ENCODE assay signal across 8 cellular contexts in genomic region chr12:109573914-109574244, GRCh38.
DNase-seq lines count a peak whose midpoint lies in the region; ATAC-seq and TF ChIP-seq lines count a peak whose summit lies in the region.

No MANE protein-coding gene starts in this region.

- peaks cover 11% of the 10 kb centered on the region; the same call in 1 of the 2 replicates for H3K36me3 ChIP-seq in SU-DHL-6 (ENCODE audit: low read length)
- peaks cover 11% of the 10 kb centered on the region; the same call in 1 of the 2 replicates for H3K36me3 ChIP-seq in iPS DF 6.9 (ENCODE audit: control insufficient read depth, insufficient read depth, low read length)

- peak overlapping the region; percentile 93 for H3K27ac Mint-ChIP-seq in T-helper 1 cell treated with Interleukin-12 subunit alpha and Interleukin-12 subunit beta and Interleukin-4 antibody, amounts not matched to agents 30 μg/mL and 1 μg/mL, for 36 hours

- WGBS in iPS DF 6.9 (ENCODE audit: insufficient coverage, insufficient read length), result no CpG with 5 or more reads among the region's 13 CpGs

- no peaks in the 10 kb centered on the region for H3K9me2 ChIP-seq in SU-DHL-6 (replicated peaks; ENCODE audit: insufficient read depth, low read length)

- no peaks in the 10 kb centered on the region for H3F3A ChIP-seq in SU-DHL-6 (ENCODE audit: insufficient read depth)

- no peak for TF ChIP-seq CTCF in SU-DHL-6 (IDR thresholded peaks at IDR 0.05; ENCODE audit: insufficient read depth, low read length, poor library complexity, severe bottlenecking)

- no peaks in the 10 kb centered on the region for H3K9me3 Mint-ChIP-seq in T-helper 1 cell treated with Interleukin-12 subunit alpha and Interleukin-12 subunit beta and Interleukin-4 antibody, amounts not matched to agents 30 μg/mL and 1 μg/mL, for 36 hours

- peaks cover 21% of the 10 kb centered on the region for H3K79me2 ChIP-seq in SU-DHL-6 (ENCODE audit: insufficient read depth, low read length)

- ATAC-seq in GM21423 (IDR thresholded peaks at IDR 0.05; ENCODE audit: unreplicated experiment), result no peak

- H4K20me1 ChIP-seq in SU-DHL-6 (ENCODE audit: low read depth, low read length), result no peaks in the 10 kb centered on the region

- peak overlapping the region; percentile 72 for H3K9ac ChIP-seq in SU-DHL-6 (ENCODE audit: low read length)

- H3K4me3 ChIP-seq in SU-DHL-6 (ENCODE audit: insufficient read depth, low read length, poor library complexity, severe bottlenecking), result peak overlapping the region; percentile 67
- H3K4me3 ChIP-seq in iPS DF 6.9 (ENCODE audit: low read length), result peak overlapping the region; percentile 88; the same call in 1 of the 2 replicates

- H3K27me3 ChIP-seq in SU-DHL-6 (ENCODE audit: low read length), result no peaks in the 10 kb centered on the region
- no peaks in the 10 kb centered on the region; the same call in 1 of the 2 replicates for H3K27me3 ChIP-seq in iPS DF 6.9 (ENCODE audit: control insufficient read depth, insufficient read depth, low read length)

- H3K9me3 ChIP-seq in SU-DHL-6 (ENCODE audit: insufficient read depth, low read length), result no peaks in the 10 kb centered on the region
- no peaks in the 10 kb centered on the region for H3K9me3 ChIP-seq in iPS DF 6.9 (ENCODE audit: control insufficient read depth, insufficient read depth, low read length)

- H3K36me3 Mint-ChIP-seq in T-helper 1 cell treated with Interleukin-12 subunit alpha and Interleukin-12 subunit beta and Interleukin-4 antibody, amounts not matched to agents 30 μg/mL and 1 μg/mL, for 36 hours (ENCODE audit: low read depth), result peaks cover 20% of the 10 kb centered on the region

- H3K27me3 Mint-ChIP-seq in T-helper 1 cell treated with Interleukin-12 subunit alpha and Interleukin-12 subunit beta and Interleukin-4 antibody, amounts not matched to agents 30 μg/mL and 1 μg/mL, for 36 hours (ENCODE audit: low read depth), result no peaks in the 10 kb centered on the region

- H3K27ac ChIP-seq in SU-DHL-6 (ENCODE audit: low read depth, low read length) (peak overlapping the region; percentile 50), iPS DF 6.9 (ENCODE audit: low read length) (no peak overlapping the region), substantia nigra (ENCODE audit: low read depth, low read length, poor library complexity, severe bottlenecking) (peak overlapping the region; percentile 68)

- H3K4me1 Mint-ChIP-seq in T-helper 1 cell treated with Interleukin-12 subunit alpha and Interleukin-12 subunit beta and Interleukin-4 antibody, amounts not matched to agents 30 μg/mL and 1 μg/mL, for 36 hours (ENCODE audit: low read depth), result peaks cover 22% of the 10 kb centered on the region

- peak overlapping the region; percentile 60 for H2AFZ ChIP-seq in SU-DHL-6 (ENCODE audit: low read depth, low read length, severe bottlenecking)

- H3K4me1 ChIP-seq in iPS DF 6.9 (ENCODE audit: control insufficient read depth, insufficient read depth, low read length), result no peaks in the 10 kb centered on the region

- H3K4me2 ChIP-seq in SU-DHL-6 (ENCODE audit: low read depth, low read length, poor library complexity, severe bottlenecking), result peak overlapping the region; percentile 71

- DNase-seq in T-helper 1 cell (no peak), iPS DF 6.9 (ENCODE audit: low read depth, low spot score) (no peak), substantia nigra (lab: John Stamatoyannopoulos, UW) (no peak), NCI-H2171 treated with DMSO at 0.1 percent for 48 hours (lab: John Stamatoyannopoulos, UW) (no peak), NCI-H2227 treated with DMSO at 0.1 percent for 48 hours (lab: John Stamatoyannopoulos, UW) (no peak)

- peak overlapping the region; percentile 94 for H3K4me3 Mint-ChIP-seq in T-helper 1 cell treated with Interleukin-12 subunit alpha and Interleukin-12 subunit beta and Interleukin-4 antibody, amounts not matched to agents 30 μg/mL and 1 μg/mL, for 36 hours
